ENCODE assay signal across 28 cellular contexts in the genomic region with DNA sequence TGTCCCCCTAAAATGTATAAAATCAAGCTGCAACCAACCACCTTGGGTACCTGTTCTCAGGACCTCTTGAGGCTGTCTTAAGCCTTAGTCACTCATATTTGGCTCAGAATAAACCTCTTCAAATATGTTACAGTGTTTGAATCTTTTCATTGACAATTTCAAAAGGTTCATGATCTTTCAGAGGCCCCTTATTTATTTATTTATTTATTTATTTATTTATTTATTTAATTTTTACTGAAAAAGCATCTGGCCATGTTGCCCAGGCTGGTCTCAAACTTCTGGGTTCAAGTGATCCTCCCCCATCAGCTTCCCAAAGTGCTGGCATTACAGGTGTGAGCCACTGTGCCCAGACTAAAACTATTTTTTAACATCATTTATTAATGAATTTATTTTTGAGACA.
"Had no signal": no experiment of that assay in that cellular context is flagged by ENCODE, and none has a peak within 500 bp of the region (broad histone marks: within the 10 kb centered on the region; RNA-seq: fewer than 3 reads in every experiment).

No MANE protein-coding gene starts in this region.

- H3K4me3 ChIP-seq: colonic mucosa, esophagus muscularis mucosa, gastroesophageal sphincter, heart right ventricle, lower lobe of right lung, mucosa of descending colon had no signal

- H3K27me3 ChIP-seq: colonic mucosa, esophagus muscularis mucosa, foreskin keratinocyte, gastroesophageal sphincter, heart right ventricle had no signal

- H3K4me3 Mint-ChIP-seq: dendritic cell treated with granulocyte-macrophage colony-stimulating factor and Interleukin-4, amounts not matched to agents 40 ng/mL and 50 ng/mL, for 4 days; effector memory CD8-positive, alpha-beta T cell; endodermal cell; immature natural killer cell; mesothelial cell of epicardium; naive B cell; naive thymus-derived CD8-positive, alpha-beta T cell had no signal

- H3K9me3 ChIP-seq: colonic mucosa, gastroesophageal sphincter, heart right ventricle, lower lobe of right lung, mucosa of descending colon had no signal

- H3K4me1 ChIP-seq: colonic mucosa, foreskin keratinocyte, lower lobe of right lung had no signal

- FAIRE-seq: endometrium, endothelial cell of umbilical vein, frontal cortex, kidney had no signal

- H3K36me3 Mint-ChIP-seq: immature natural killer cell, mesothelial cell of epicardium had no signal

- H3K27ac Mint-ChIP-seq: dendritic cell treated with granulocyte-macrophage colony-stimulating factor and Interleukin-4, amounts not matched to agents 40 ng/mL and 50 ng/mL, for 4 days; effector memory CD8-positive, alpha-beta T cell; endodermal cell; immature natural killer cell; mesothelial cell of epicardium; naive thymus-derived CD8-positive, alpha-beta T cell had no signal

- DNase-seq: colonic mucosa; cortex of kidney; effector CD8-positive, alpha-beta T cell; effector memory CD8-positive, alpha-beta T cell; endodermal cell; foreskin keratinocyte; head of caudate nucleus; heart right ventricle; hippocampal formation; immature natural killer cell; islet precursor cell; kidney; kidney glomerular epithelial cell; left colon; left ventricle myocardium superior; lower lobe of right lung; mesenchymal stem cell; mucosa of descending colon; naive B cell; naive thymus-derived CD8-positive, alpha-beta T cell had no signal

- ATAC-seq: effector memory CD8-positive, alpha-beta T cell; foreskin keratinocyte; gastroesophageal sphincter; heart right ventricle; left colon; left lobe of liver; left ventricle myocardium superior; lower lobe of right lung; mucosa of descending colon; naive thymus-derived CD8-positive, alpha-beta T cell had no signal

- H3K27ac ChIP-seq: colonic mucosa, esophagus muscularis mucosa, foreskin keratinocyte, gastroesophageal sphincter, heart right ventricle, lower lobe of right lung had no signal

- H3K36me3 ChIP-seq: colonic mucosa, esophagus muscularis mucosa, gastroesophageal sphincter, heart right ventricle, lower lobe of right lung had no signal

- H3K9me3 Mint-ChIP-seq: dendritic cell treated with granulocyte-macrophage colony-stimulating factor and Interleukin-4, amounts not matched to agents 40 ng/mL and 50 ng/mL, for 4 days; effector memory CD8-positive, alpha-beta T cell; endodermal cell; immature natural killer cell; mesothelial cell of epicardium; naive B cell; naive thymus-derived CD8-positive, alpha-beta T cell had no signal

- H3K27me3 Mint-ChIP-seq: effector memory CD8-positive, alpha-beta T cell had no signal
